ENCODE assay signal across 3 cellular contexts in genomic region chrX:153083238-153083923, GRCh38. TPM values are rescaled to one million over a fixed set of nuclear protein-coding genes. Genes with fewer than 3 reads are reported as not detected.
"Had no signal": no experiment of that assay in that cellular context is flagged by ENCODE, and none has a peak within 500 bp of the region (broad histone marks: within the 10 kb centered on the region; RNA-seq: fewer than 3 reads in every experiment).

No MANE protein-coding gene starts in this region.

RNA-seq across cellular contexts. Expression of gene PNMA6A, which starts 11.1 kb away (rescaled TPM):
- polyA plus RNA-seq: naive thymus-derived CD8-positive, alpha-beta T cell had no signal

RNA-seq across cellular contexts. Expression of gene PNMA3, which starts 27.1 kb away (rescaled TPM):
- total RNA-seq: lung microvascular endothelial cell, osteoblast had no signal
